17 cellular contexts compared by ENCODE assay signal in the genomic region with DNA sequence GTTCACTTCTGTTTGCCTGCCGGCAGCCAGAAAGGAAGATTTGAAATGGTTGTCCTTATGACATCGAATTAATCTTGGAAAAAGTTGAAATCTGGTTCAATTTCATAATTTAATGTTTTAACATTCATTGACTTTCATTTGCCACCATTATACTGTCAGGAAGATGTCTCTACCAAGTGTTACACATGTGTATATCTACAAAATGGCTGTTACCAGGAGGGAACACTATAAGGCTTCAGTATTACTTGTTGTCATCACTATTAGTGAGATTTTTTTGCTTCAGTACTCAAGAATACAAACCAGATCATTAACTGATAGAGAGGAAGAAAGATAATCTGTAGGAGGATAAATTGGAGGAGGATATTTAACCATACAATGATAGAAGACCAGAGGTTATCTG.
DNase-seq lines count a peak whose midpoint lies in the region; ATAC-seq and TF ChIP-seq lines count a peak whose summit lies in the region.
"Had no signal": no experiment of that assay in that cellular context is flagged by ENCODE, and none has a peak within 500 bp of the region (broad histone marks: within the 10 kb centered on the region; RNA-seq: fewer than 3 reads in every experiment).

No MANE protein-coding gene starts in this region.

- H3K27me3 Mint-ChIP-seq in natural killer cell treated with Interleukin-12 subunit alpha and Interleukin-12 subunit beta and Interleukin-15 and Interleukin-18, amount 100 ng/mL, for 72 hours = no peaks in the 10 kb centered on the region
- peaks cover 0 to 14% of the 10 kb centered on the region in 2 donors for H3K27me3 Mint-ChIP-seq in natural killer cell (ENCODE audit: low read depth in 2 of 2)
- no peaks in the 10 kb centered on the region for H3K27me3 Mint-ChIP-seq in activated T-helper 17 cell treated with anti-CD3 and anti-CD28 coated beads, Interleukin-2, amount 50 U/mL, for 72 hours
- no peaks in the 10 kb centered on the region for H3K27me3 Mint-ChIP-seq in naive thymus-derived CD8-positive, alpha-beta T cell

- intact Hi-C loops in natural killer cell (cut with micrococcal nuclease) = no loop called here
- intact Hi-C loops in transverse colon (cut with DNase I; ENCODE audit: low total_unique reads) = no loop called here

- peaks cover 0 to 5% of the 10 kb centered on the region in 2 donors for H3K4me1 Mint-ChIP-seq in natural killer cell treated with Interleukin-12 subunit alpha and Interleukin-12 subunit beta and Interleukin-15 and Interleukin-18, amount 100 ng/mL, for 72 hours (ENCODE audit: low read depth in 2 of 2)
- peaks cover 9% of the 10 kb centered on the region in 2 donors for H3K4me1 Mint-ChIP-seq in natural killer cell
- H3K4me1 Mint-ChIP-seq in activated T-helper 17 cell treated with anti-CD3 and anti-CD28 coated beads, Interleukin-2, amount 50 U/mL, for 72 hours = no peaks in the 10 kb centered on the region
- H3K4me1 Mint-ChIP-seq in naive thymus-derived CD8-positive, alpha-beta T cell = peaks cover 2 to 12% (median 8%) of the 10 kb centered on the region in 4 donors

- H3K36me3 ChIP-seq in thoracic aorta (no peaks in the 10 kb centered on the region), transverse colon (no peaks in the 10 kb centered on the region)
- H3K36me3 ChIP-seq: BE2C, Peyer's patch had no signal

- WGBS in transverse colon (ENCODE audit: low coverage in 1 of 2), 2 donors = 63 to 78% methylated on average over 2 of the region's 2 CpGs

- H3K27ac ChIP-seq in thoracic aorta (no peak overlapping the region), transverse colon (no peak overlapping the region)
- H3K27ac ChIP-seq: Peyer's patch had no signal

- DNase-seq in natural killer cell treated with Interleukin-12 subunit alpha and Interleukin-12 subunit beta and Interleukin-15 and Interleukin-18, amount 100 ng/mL, for 72 hours (ENCODE audit: low spot score) = no peak
- DNase-seq in natural killer cell (no peak), thoracic aorta (ENCODE audit: low spot score) (no peak), transverse colon (no peak)
- no peak for DNase-seq in naive thymus-derived CD8-positive, alpha-beta T cell
- DNase-seq: BE2C, GF-D8, GOT3, KG1, NCI-H2029, NCI-H2171 treated with DMSO at 0.1 percent for 48 hours, NCI-H774, Peyer's patch, SIG-M5 had no signal

- in situ Hi-C loops in transverse colon (cut with MboI; ENCODE audit: low pct_ligation_motif_present in 1 of 4, low pct_unique_long_range_greater_than_20kb in 1 of 4, low sequenced_read_pairs in 3 of 4) = no loop called here

- H3K36me3 Mint-ChIP-seq in natural killer cell treated with Interleukin-12 subunit alpha and Interleukin-12 subunit beta and Interleukin-15 and Interleukin-18, amount 100 ng/mL, for 72 hours = no peaks in the 10 kb centered on the region
- H3K36me3 Mint-ChIP-seq in natural killer cell = no peaks in the 10 kb centered on the region
- no peaks in the 10 kb centered on the region for H3K36me3 Mint-ChIP-seq in activated T-helper 17 cell treated with anti-CD3 and anti-CD28 coated beads, Interleukin-2, amount 50 U/mL, for 72 hours (ENCODE audit: low read depth)
- no peaks in the 10 kb centered on the region for H3K36me3 Mint-ChIP-seq in naive thymus-derived CD8-positive, alpha-beta T cell

- TF ChIP-seq POLR2A in transverse colon (IDR thresholded peaks at IDR 0.05) = no peak

- H3K9me3 ChIP-seq in thoracic aorta = no peaks in the 10 kb centered on the region
- no peaks in the 10 kb centered on the region for H3K9me3 ChIP-seq in transverse colon
- H3K9me3 ChIP-seq: BE2C, Peyer's patch had no signal

- no peak overlapping the region for H3K27ac Mint-ChIP-seq in natural killer cell treated with Interleukin-12 subunit alpha and Interleukin-12 subunit beta and Interleukin-15 and Interleukin-18, amount 100 ng/mL, for 72 hours
- no peak overlapping the region for H3K27ac Mint-ChIP-seq in natural killer cell
- H3K27ac Mint-ChIP-seq in activated T-helper 17 cell treated with anti-CD3 and anti-CD28 coated beads, Interleukin-2, amount 50 U/mL, for 72 hours = no peak overlapping the region
- H3K27ac Mint-ChIP-seq in naive thymus-derived CD8-positive, alpha-beta T cell = peak overlapping the region in 1 of 10 donors; percentile 13

- no peaks in the 10 kb centered on the region for H3K9me3 Mint-ChIP-seq in natural killer cell treated with Interleukin-12 subunit alpha and Interleukin-12 subunit beta and Interleukin-15 and Interleukin-18, amount 100 ng/mL, for 72 hours
- no peaks in the 10 kb centered on the region for H3K9me3 Mint-ChIP-seq in natural killer cell
- no peaks in the 10 kb centered on the region for H3K9me3 Mint-ChIP-seq in activated T-helper 17 cell treated with anti-CD3 and anti-CD28 coated beads, Interleukin-2, amount 50 U/mL, for 72 hours
- H3K9me3 Mint-ChIP-seq in naive thymus-derived CD8-positive, alpha-beta T cell = peaks cover 0 to 3% (median 0%) of the 10 kb centered on the region in 9 donors

- H3K4me3 ChIP-seq in thoracic aorta (peak overlapping the region; percentile 31), transverse colon (no peak overlapping the region)
- H3K4me3 ChIP-seq: Peyer's patch had no signal

- ATAC-seq in natural killer cell treated with Interleukin-12 subunit alpha and Interleukin-12 subunit beta and Interleukin-15 and Interleukin-18, amount 100 ng/mL, for 72 hours = no peak
- no peak for ATAC-seq in natural killer cell
- no peak for ATAC-seq in activated T-helper 17 cell treated with anti-CD3 and anti-CD28 coated beads, Interleukin-2, amount 50 U/mL, for 72 hours (replicated peaks)
- no peak for ATAC-seq in naive thymus-derived CD8-positive, alpha-beta T cell
- ATAC-seq in thoracic aorta (ENCODE audit: insufficient number of reproducible peaks, low FRiP score, low read depth) = no peak
- no peak for ATAC-seq in GM18909 (IDR thresholded peaks at IDR 0.05; ENCODE audit: poor library complexity, unreplicated experiment)
- ATAC-seq in GM21526 (IDR thresholded peaks at IDR 0.05; ENCODE audit: low FRiP score, unreplicated experiment) = no peak

- no peak for TF ChIP-seq EP300 in transverse colon (IDR thresholded peaks at IDR 0.05; ENCODE audit: low read depth)

- TF ChIP-seq CTCF in natural killer cell (IDR thresholded peaks at IDR 0.05) (no peak), thoracic aorta (IDR thresholded peaks at IDR 0.05) (no peak), transverse colon (IDR thresholded peaks at IDR 0.05) (no peak)

- POLR2A ChIA-PET in naive thymus-derived CD8-positive, alpha-beta T cell (lab: Charles Lee) = no interaction called here

- H3K27me3 ChIP-seq in thoracic aorta (replicated peaks; ENCODE audit: insufficient read depth) (no peaks in the 10 kb centered on the region), transverse colon (no peaks in the 10 kb centered on the region)
- H3K27me3 ChIP-seq: BE2C, Peyer's patch had no signal

- H3K4me1 ChIP-seq in thoracic aorta (ENCODE audit: control insufficient read depth in 1 of 2, low read depth in 2 of 2) (peaks cover 0 to 14% of the 10 kb centered on the region in 2 donors), transverse colon (no peaks in the 10 kb centered on the region)
- H3K4me1 ChIP-seq: BE2C, Peyer's patch had no signal

- peak overlapping the region; percentile 30 for H3K4me3 Mint-ChIP-seq in natural killer cell treated with Interleukin-12 subunit alpha and Interleukin-12 subunit beta and Interleukin-15 and Interleukin-18, amount 100 ng/mL, for 72 hours
- H3K4me3 Mint-ChIP-seq in natural killer cell = no peak overlapping the region
- H3K4me3 Mint-ChIP-seq in activated T-helper 17 cell treated with anti-CD3 and anti-CD28 coated beads, Interleukin-2, amount 50 U/mL, for 72 hours = peak overlapping the region; percentile 35
- peak overlapping the region in 6 of 10 donors; percentile 2 to 46 (median 35) for H3K4me3 Mint-ChIP-seq in naive thymus-derived CD8-positive, alpha-beta T cell
